In the genomic region with DNA sequence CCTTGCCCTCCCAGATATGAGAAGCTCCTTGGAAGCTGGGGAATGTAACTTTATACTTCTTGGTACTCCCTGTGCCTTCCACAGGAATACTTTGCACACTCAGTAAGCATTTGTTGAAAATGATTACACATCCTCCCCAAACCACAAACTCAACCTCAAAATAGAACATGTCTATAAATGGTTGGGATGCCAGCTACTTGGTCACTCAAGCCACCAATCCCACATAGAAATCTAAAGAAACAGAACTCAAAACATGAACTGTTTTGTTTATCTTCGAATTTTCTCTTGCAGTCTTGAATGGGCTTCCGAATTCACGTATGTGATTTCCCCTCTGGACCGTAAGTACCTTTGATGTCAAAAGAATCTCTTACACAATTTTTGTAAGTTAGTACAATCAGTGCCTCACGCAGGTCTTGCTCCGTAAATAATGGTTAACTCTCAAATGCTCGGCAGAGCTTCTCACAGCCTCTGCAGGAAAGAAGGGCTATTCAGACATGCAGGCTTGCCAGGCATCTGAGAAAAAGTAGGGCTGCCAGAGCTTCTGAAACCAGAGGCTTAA, we compare ENCODE assay signal across 9 cellular contexts. TPM values are rescaled to one million over a fixed set of nuclear protein-coding genes. Genes with fewer than 3 reads are reported as not detected.
DNase-seq lines count a peak whose midpoint lies in the region; ATAC-seq and TF ChIP-seq lines count a peak whose summit lies in the region.
"Had no signal": no experiment of that assay in that cellular context is flagged by ENCODE, and none has a peak within 500 bp of the region (broad histone marks: within the 10 kb centered on the region; RNA-seq: fewer than 3 reads in every experiment).

No MANE protein-coding gene starts in this region.

- peak in 1 of 2 donors; percentile 48 for TF ChIP-seq POLR2A in thyroid gland (IDR thresholded peaks at IDR 0.05)

- H3K36me3 ChIP-seq in kidney epithelial cell (ENCODE audit: control insufficient read depth, insufficient read depth, low read length) (no peaks in the 10 kb centered on the region), thyroid gland (peaks cover 4 to 7% of the 10 kb centered on the region in 2 donors)

- no peaks in the 10 kb centered on the region for H3K9me3 ChIP-seq in thyroid gland
- H3K9me3 ChIP-seq: A549 had no signal

- WGBS in thyroid gland, 2 donors = 27 to 35% methylated on average over 7 of the region's 7 CpGs

- H3K9me3 Mint-ChIP-seq in T-helper 2 cell treated with Interferon-gamma antibody and Interleukin-4, amounts not matched to agents 5 μg/mL and 100 μg/mL, for 36 hours = no peaks in the 10 kb centered on the region
- no peaks in the 10 kb centered on the region for H3K9me3 Mint-ChIP-seq in activated T-helper 2 cell treated with anti-CD3 and anti-CD28 coated beads, Interferon-gamma antibody, Interleukin-2, Interleukin-4, amounts not matched to agents 10 μg/mL and 5 μg/mL and 100 μg/mL, durations not matched to agents 14 hours and 24 hours and 36 hours
- no peaks in the 10 kb centered on the region for H3K9me3 Mint-ChIP-seq in endothelial cell (ENCODE audit: unreplicated experiment)

- peaks cover 41 to 54% of the 10 kb centered on the region in 2 donors for H3K4me1 ChIP-seq in thyroid gland
- H3K4me1 ChIP-seq: A549 had no signal

- peak overlapping the region; percentile 15 for H3K27ac Mint-ChIP-seq in T-helper 2 cell treated with Interferon-gamma antibody and Interleukin-4, amounts not matched to agents 5 μg/mL and 100 μg/mL, for 36 hours
- peak overlapping the region; percentile 46 for H3K27ac Mint-ChIP-seq in activated T-helper 2 cell treated with anti-CD3 and anti-CD28 coated beads, Interferon-gamma antibody, Interleukin-2, Interleukin-4, amounts not matched to agents 10 μg/mL and 5 μg/mL and 100 μg/mL, durations not matched to agents 14 hours and 24 hours and 36 hours
- no peak overlapping the region for H3K27ac Mint-ChIP-seq in endothelial cell (ENCODE audit: unreplicated experiment)

- H3K36me3 Mint-ChIP-seq in T-helper 2 cell treated with Interferon-gamma antibody and Interleukin-4, amounts not matched to agents 5 μg/mL and 100 μg/mL, for 36 hours (ENCODE audit: low read depth) = peaks cover 9% of the 10 kb centered on the region
- peaks cover 3% of the 10 kb centered on the region for H3K36me3 Mint-ChIP-seq in activated T-helper 2 cell treated with anti-CD3 and anti-CD28 coated beads, Interferon-gamma antibody, Interleukin-2, Interleukin-4, amounts not matched to agents 10 μg/mL and 5 μg/mL and 100 μg/mL, durations not matched to agents 14 hours and 24 hours and 36 hours (ENCODE audit: low read depth)
- H3K36me3 Mint-ChIP-seq in endothelial cell (ENCODE audit: low read depth, unreplicated experiment) = no peaks in the 10 kb centered on the region

- DNase-seq in T-helper 2 cell treated with Interferon-gamma antibody and Interleukin-4, amounts not matched to agents 5 μg/mL and 100 μg/mL, for 36 hours (ENCODE audit: low spot score) = peak; percentile 6
- no peak for DNase-seq in T-helper 2 cell
- DNase-seq in activated T-helper 2 cell treated with anti-CD3 and anti-CD28 coated beads, Interferon-gamma antibody, Interleukin-2, Interleukin-4, amounts not matched to agents 10 μg/mL and 5 μg/mL and 100 μg/mL, durations not matched to agents 14 hours and 24 hours and 36 hours (ENCODE audit: low spot score) = no peak
- peak; percentile 94 for DNase-seq in kidney epithelial cell (ENCODE audit: low read depth)
- peak in 1 of 2 donors; percentile 40 for DNase-seq in thyroid gland
- no peak for DNase-seq in endothelial cell (ENCODE audit: low spot score)

- H3K4me3 ChIP-seq in kidney epithelial cell (ENCODE audit: low read depth, low read length) (no peak overlapping the region), thyroid gland (replicated peaks in 1 of 3) (no peak overlapping the region)
- H3K4me3 ChIP-seq: A549 had no signal

- peak overlapping the region; percentile 65 for H3K4me3 Mint-ChIP-seq in T-helper 2 cell treated with Interferon-gamma antibody and Interleukin-4, amounts not matched to agents 5 μg/mL and 100 μg/mL, for 36 hours
- H3K4me3 Mint-ChIP-seq in activated T-helper 2 cell treated with anti-CD3 and anti-CD28 coated beads, Interferon-gamma antibody, Interleukin-2, Interleukin-4, amounts not matched to agents 10 μg/mL and 5 μg/mL and 100 μg/mL, durations not matched to agents 14 hours and 24 hours and 36 hours (ENCODE audit: low read depth) = peak overlapping the region; percentile 43
- H3K4me3 Mint-ChIP-seq in endothelial cell (ENCODE audit: unreplicated experiment) = no peak overlapping the region

- TF ChIP-seq CTCF in kidney epithelial cell (IDR thresholded peaks at IDR 0.05; ENCODE audit: insufficient read depth, low read length, poor library complexity, severe bottlenecking) = no peak
- no peak for TF ChIP-seq CTCF in thyroid gland (IDR thresholded peaks at IDR 0.05)
- TF ChIP-seq CTCF in endothelial cell (IDR thresholded peaks at IDR 0.05; ENCODE audit: unreplicated experiment) = no peak

- H3K27ac ChIP-seq in thyroid gland = peak overlapping the region; percentile 79 to 97 (median 91)
- H3K27ac ChIP-seq: A549 had no signal

- ATAC-seq in esophagus mucosa (no peak), HG03280 (IDR thresholded peaks at IDR 0.05; ENCODE audit: unreplicated experiment) (no peak)
- ATAC-seq: A549 had no signal

- intact Hi-C loops in activated T-helper 2 cell treated with anti-CD3 and anti-CD28 coated beads, Interferon-gamma antibody, Interleukin-2, Interleukin-4, amounts not matched to agents 10 μg/mL and 5 μg/mL and 100 μg/mL, durations not matched to agents 14 hours and 24 hours and 36 hours (cut with micrococcal nuclease) = loop anchor here (5.0 kb wide), 1 partner anchor 253 kb away; no protein-coding TSS in a partner anchor
- intact Hi-C loops in thyroid gland (cut with DNase I) = no loop called here

- peaks cover 45% of the 10 kb centered on the region for H3K4me1 Mint-ChIP-seq in T-helper 2 cell treated with Interferon-gamma antibody and Interleukin-4, amounts not matched to agents 5 μg/mL and 100 μg/mL, for 36 hours (ENCODE audit: low read depth)
- H3K4me1 Mint-ChIP-seq in activated T-helper 2 cell treated with anti-CD3 and anti-CD28 coated beads, Interferon-gamma antibody, Interleukin-2, Interleukin-4, amounts not matched to agents 10 μg/mL and 5 μg/mL and 100 μg/mL, durations not matched to agents 14 hours and 24 hours and 36 hours (ENCODE audit: low read depth) = peaks cover 46% of the 10 kb centered on the region
- peaks cover 18% of the 10 kb centered on the region for H3K4me1 Mint-ChIP-seq in endothelial cell (ENCODE audit: unreplicated experiment)

- H3K27me3 ChIP-seq in kidney epithelial cell (ENCODE audit: control insufficient read depth, insufficient read depth, low read length) (no peaks in the 10 kb centered on the region), thyroid gland (no peaks in the 10 kb centered on the region)

- H3K27me3 Mint-ChIP-seq in T-helper 2 cell treated with Interferon-gamma antibody and Interleukin-4, amounts not matched to agents 5 μg/mL and 100 μg/mL, for 36 hours (ENCODE audit: low read depth) = peaks cover 21% of the 10 kb centered on the region
- peaks cover 8% of the 10 kb centered on the region for H3K27me3 Mint-ChIP-seq in activated T-helper 2 cell treated with anti-CD3 and anti-CD28 coated beads, Interferon-gamma antibody, Interleukin-2, Interleukin-4, amounts not matched to agents 10 μg/mL and 5 μg/mL and 100 μg/mL, durations not matched to agents 14 hours and 24 hours and 36 hours (ENCODE audit: low read depth)
- peaks cover 2% of the 10 kb centered on the region for H3K27me3 Mint-ChIP-seq in endothelial cell (ENCODE audit: unreplicated experiment)

RNA-seq across cellular contexts. Expression of a gene that starts 26.9 kb away (rescaled TPM):
- total RNA-seq in activated T-helper 2 cell treated with anti-CD3 and anti-CD28 coated beads, Interferon-gamma antibody, Interleukin-2, Interleukin-4, amounts not matched to agents 10 μg/mL and 5 μg/mL and 100 μg/mL, durations not matched to agents 14 hours and 24 hours and 36 hours = 1.1 and 1.9 TPM in 2 replicates
- total RNA-seq in kidney epithelial cell = 63.5 and 65.2 TPM in 2 replicates
- 100 to 1,000 TPM in 3 of 4 donors, 10 to 100 TPM in 1; 65.7 to 152 (median 137) TPM for total RNA-seq in thyroid gland
- 49.0 TPM for total RNA-seq in endothelial cell (ENCODE audit: unreplicated experiment)
- 60.6 TPM for total RNA-seq in esophagus mucosa

RNA-seq across cellular contexts. Expression of a gene that starts 55.5 kb away (rescaled TPM):
- total RNA-seq in activated T-helper 2 cell treated with anti-CD3 and anti-CD28 coated beads, Interferon-gamma antibody, Interleukin-2, Interleukin-4, amounts not matched to agents 10 μg/mL and 5 μg/mL and 100 μg/mL, durations not matched to agents 14 hours and 24 hours and 36 hours = 257 and 281 TPM in 2 replicates
- total RNA-seq in kidney epithelial cell (65.7 and 73.7 TPM in 2 replicates), thyroid gland (10 to 100 TPM; 25.1 to 35.7 (median 28.0) TPM), endothelial cell (ENCODE audit: unreplicated experiment) (84.9 TPM), esophagus mucosa (86.2 TPM)

Comparison
In these comparisons a context has a peak if more than half of its experiments do, and no peak if none do; other contexts are left out.
1. DNase-seq: peak in T-helper 2 cell treated with Interferon-gamma antibody and Interleukin-4, amounts not matched to agents 5 μg/mL and 100 μg/mL, for 36 hours (single experiment) and kidney epithelial cell (single experiment); none in T-helper 2 cell (0 of 5), activated T-helper 2 cell treated with anti-CD3 and anti-CD28 coated beads, Interferon-gamma antibody, Interleukin-2, Interleukin-4, amounts not matched to agents 10 μg/mL and 5 μg/mL and 100 μg/mL, durations not matched to agents 14 hours and 24 hours and 36 hours (single experiment) and endothelial cell (single experiment).
2. RNA of a gene that starts 26.9 kb away (total RNA-seq): 65.7 to 152 TPM in thyroid gland, 63.5 to 65.2 TPM in kidney epithelial cell, 60.6 TPM in esophagus mucosa (single experiment) and 49.0 TPM in endothelial cell (single experiment); 1.1 to 1.9 TPM in activated T-helper 2 cell treated with anti-CD3 and anti-CD28 coated beads, Interferon-gamma antibody, Interleukin-2, Interleukin-4, amounts not matched to agents 10 μg/mL and 5 μg/mL and 100 μg/mL, durations not matched to agents 14 hours and 24 hours and 36 hours; every median in the first group is over 10 times any median in the second.